Comparison of ENCODE assay signal across 21 cellular contexts in genomic region chr1:171195781-171196180, GRCh38. TPM values are rescaled to one million over a fixed set of nuclear protein-coding genes. Genes with fewer than 3 reads are reported as not detected.
DNase-seq lines count a peak whose midpoint lies in the region; ATAC-seq, FAIRE-seq and TF ChIP-seq lines count a peak whose summit lies in the region.
"Had no signal": no experiment of that assay in that cellular context is flagged by ENCODE, and none has a peak within 500 bp of the region (broad histone marks: within the 10 kb centered on the region; RNA-seq: fewer than 3 reads in every experiment).

No MANE protein-coding gene starts in this region.

- H3K9me3 ChIP-seq in HepG2 (ENCODE audit: low read length): no peaks in the 10 kb centered on the region
- H3K9me3 ChIP-seq: A549 had no signal

- DNase-seq in HepG2 (ENCODE audit: low spot score) (peak; percentile 8), mucosa of gallbladder (ENCODE audit: low spot score) (peak; percentile 47), GM13977 (ENCODE audit: low spot score) (no peak), Kasumi-1 (lab: John Stamatoyannopoulos, UW) (no peak)
- no peak for DNase-seq in stimulated activated effector memory CD8-positive, alpha-beta T cell treated with anti-CD3 and anti-CD28 coated beads, Interleukin-12 subunit alpha, Interleukin-12 subunit beta, amount 100 ng/mL, for 72 hours (ENCODE audit: low spot score in 2 of 2)
- no peak for DNase-seq in central memory CD4-positive, alpha-beta T cell
- DNase-seq: AML-193; CD4-positive, alpha-beta memory T cell; DMS153; DMS79; GDM1; GOT3; H7 had no signal

- no peak overlapping the region for H3K27ac ChIP-seq in HepG2 (ENCODE audit: extremely low read length, insufficient read depth, low read length)
- H3K27ac ChIP-seq: 22Rv1, A549, C4-2B had no signal

- no peak overlapping the region for H3K4me2 ChIP-seq in HepG2 (ENCODE audit: low read depth, low read length)
- H3K4me2 ChIP-seq: A549 had no signal

- POLR2A ChIA-PET in HepG2 (lab: Yijun Ruan, JAX): no interaction called here

- CTCF ChIA-PET in HepG2 (lab: Yijun Ruan, JAX; ENCODE audit: low intra/inter-chr PET ratio, low total read pairs): no interaction called here

- H3K4me3 ChIP-seq in HepG2 (replicated peaks in 1 of 3; ENCODE audit: insufficient read depth in 1 of 3, low read depth in 2 of 3, low read length in 3 of 3): no peak overlapping the region
- H3K4me3 ChIP-seq: A549 had no signal

- H2AFZ ChIP-seq in HepG2 (ENCODE audit: low read length): no peak overlapping the region

- BruUV-seq in HepG2 (replicated peaks; lab: Mats Ljungman, UMichigan): no TSS peak

- peaks cover 11% of the 10 kb centered on the region; the same call in 1 of the 2 replicates for H3K4me1 ChIP-seq in HepG2 (ENCODE audit: insufficient read depth, low read length)
- H3K4me1 ChIP-seq: A549 had no signal

- no peak for TF ChIP-seq EP300 in HepG2 (IDR thresholded peaks at IDR 0.05; ENCODE audit: low read depth in 2 of 2, low read length in 2 of 2)
- TF ChIP-seq EP300 in HepG2 (CRISPR knock-in tag; IDR thresholded peaks at IDR 0.05; ENCODE audit: borderline replicate concordance): no peak

- H3K36me3 Mint-ChIP-seq in stimulated activated effector memory CD8-positive, alpha-beta T cell treated with anti-CD3 and anti-CD28 coated beads, Interleukin-12 subunit alpha, Interleukin-12 subunit beta, amount 100 ng/mL, for 72 hours: no peaks in the 10 kb centered on the region
- H3K36me3 Mint-ChIP-seq: CD4-positive, alpha-beta memory T cell had no signal

- no peaks in the 10 kb centered on the region for H3K4me1 Mint-ChIP-seq in stimulated activated effector memory CD8-positive, alpha-beta T cell treated with anti-CD3 and anti-CD28 coated beads, Interleukin-12 subunit alpha, Interleukin-12 subunit beta, amount 100 ng/mL, for 72 hours
- H3K4me1 Mint-ChIP-seq: CD4-positive, alpha-beta memory T cell had no signal

- intact Hi-C loops in HepG2 (cut with micrococcal nuclease; ENCODE audit: unreplicated experiment): no loop called here

- H3K9ac ChIP-seq in HepG2 (ENCODE audit: insufficient read depth, low read depth, low read length): no peak overlapping the region

- in situ Hi-C loops in HepG2 (cut with HindIII; ENCODE audit: extremely low pct_ligation_motif_present, low pct_unique_long_range_greater_than_20kb) (no loop called here), GM13977 (cut with MboI; ENCODE audit: low pct_unique_long_range_greater_than_20kb, low sequenced_read_pairs, unreplicated experiment) (no loop called here)

- peak; percentile 25 for FAIRE-seq in TTC549 (lab: Jason Lieb, UNC)
- FAIRE-seq in islet of Langerhans (lab: Jason Lieb, UNC): peak; percentile 61
- FAIRE-seq in HepG2 (lab: Jason Lieb, UNC): no peak
- FAIRE-seq: A549, GM12892 had no signal

- H3K27me3 ChIP-seq in HepG2 (ENCODE audit: control insufficient read depth in 1 of 2, insufficient read depth in 2 of 2, low read length in 2 of 2): no peaks in the 10 kb centered on the region

- no peaks in the 10 kb centered on the region for H3K36me3 ChIP-seq in HepG2 (replicated peaks in 1 of 2; ENCODE audit: control insufficient read depth in 1 of 2, insufficient read depth in 2 of 2, low read length in 2 of 2)

- under 1% methylated on average over 3 of the region's 3 CpGs for WGBS in HepG2 (ENCODE audit: low lambda C conversion rate)

- no peak for ATAC-seq in HepG2
- no peak for ATAC-seq in stimulated activated effector memory CD8-positive, alpha-beta T cell treated with anti-CD3 and anti-CD28 coated beads, Interleukin-12 subunit alpha, Interleukin-12 subunit beta, amount 100 ng/mL, for 72 hours
- ATAC-seq: A549 had no signal

- no peak for TF ChIP-seq RAD21 in HepG2 (CRISPR knock-in tag; IDR thresholded peaks at IDR 0.05)

- H3K27ac Mint-ChIP-seq in stimulated activated effector memory CD8-positive, alpha-beta T cell treated with anti-CD3 and anti-CD28 coated beads, Interleukin-12 subunit alpha, Interleukin-12 subunit beta, amount 100 ng/mL, for 72 hours: no peak overlapping the region
- H3K27ac Mint-ChIP-seq: CD4-positive, alpha-beta memory T cell had no signal

- no peak for TF ChIP-seq POLR2A in HepG2 (IDR thresholded peaks at IDR 0.05; ENCODE audit: insufficient read depth in 1 of 2, low read depth in 2 of 2, low read length in 2 of 2)

- H3K79me2 ChIP-seq in HepG2 (ENCODE audit: insufficient read depth, low read length): no peaks in the 10 kb centered on the region

- no peaks in the 10 kb centered on the region for H3K9me3 Mint-ChIP-seq in stimulated activated effector memory CD8-positive, alpha-beta T cell treated with anti-CD3 and anti-CD28 coated beads, Interleukin-12 subunit alpha, Interleukin-12 subunit beta, amount 100 ng/mL, for 72 hours
- H3K9me3 Mint-ChIP-seq: CD4-positive, alpha-beta memory T cell had no signal

- H4K20me1 ChIP-seq in HepG2 (ENCODE audit: insufficient read depth, low read length): no peaks in the 10 kb centered on the region

- TF ChIP-seq CTCF in HepG2 (CRISPR knock-in tag; IDR thresholded peaks at IDR 0.05): no peak
- TF ChIP-seq CTCF in GM13977 (IDR thresholded peaks at IDR 0.05; ENCODE audit: extremely low read depth, insufficient read depth, missing control alignments): no peak

- H3K4me3 Mint-ChIP-seq in stimulated activated effector memory CD8-positive, alpha-beta T cell treated with anti-CD3 and anti-CD28 coated beads, Interleukin-12 subunit alpha, Interleukin-12 subunit beta, amount 100 ng/mL, for 72 hours: no peak overlapping the region
- H3K4me3 Mint-ChIP-seq: CD4-positive, alpha-beta memory T cell had no signal

TF ChIP-seq in HepG2, 621 proteins besides CTCF, POLR2A, EP300 and RAD21 (continues in another document):
- no peak for TF ChIP-seq TOE1 (CRISPR knock-in tag; IDR thresholded peaks at IDR 0.05)
- TF ChIP-seq TCF7 (IDR thresholded peaks at IDR 0.05; ENCODE audit: low read depth): peak; percentile 51; the same call in 1 of the 2 replicates
- TF ChIP-seq PHF5A (CRISPR knock-in tag; IDR thresholded peaks at IDR 0.05; ENCODE audit: low read depth, unreplicated experiment): no peak
- TF ChIP-seq GABPB1 (CRISPR knock-in tag; IDR thresholded peaks at IDR 0.05): no peak

RNA-seq across cellular contexts. Expression of gene FMO2, which starts 10.7 kb away (rescaled TPM):
- total RNA-seq in HepG2 (2016; rRNA removed; fragmentation: Illumina TruSeq; extraction: Trizol) (not detected in 2 replicates), mucosa of gallbladder (3.5 TPM)
- not detected in 2 replicates for total RNA-seq in HepG2 (2016; cell fraction: cytosol; rRNA removed; fragmentation: Illumina TruSeq; extraction: Trizol; ENCODE audit: low read depth)
- not detected in 2 replicates for total RNA-seq in HepG2 (2016; cell fraction: insoluble cytoplasmic fraction; rRNA removed; fragmentation: Illumina TruSeq; extraction: Trizol)
- total RNA-seq in HepG2 (2016; cell fraction: membrane; rRNA removed; fragmentation: Illumina TruSeq; extraction: Trizol): not detected in 2 replicates
- not detected in 2 replicates for total RNA-seq in HepG2 (2016; cell fraction: nucleus; rRNA removed; fragmentation: Illumina TruSeq; extraction: Trizol)
- polyA plus RNA-seq in HepG2 (2011; rRNA removed): not detected in 2 replicates
- polyA plus RNA-seq in HepG2 (2011; cell fraction: cytosol; rRNA removed): not detected in 2 replicates
- polyA plus RNA-seq in HepG2 (2011; cell fraction: nucleus; rRNA removed): not detected in 2 replicates
- not detected in 2 replicates for polyA plus RNA-seq in HepG2 (2012)
- polyA plus RNA-seq in HepG2 (2016; cell fraction: cytosol; fragmentation: Illumina TruSeq; extraction: Trizol; ENCODE audit: low read depth): not detected in 2 replicates
- polyA plus RNA-seq in HepG2 (2016; cell fraction: insoluble cytoplasmic fraction; fragmentation: Illumina TruSeq; extraction: Trizol; ENCODE audit: low read depth): not detected in 2 replicates
- polyA plus RNA-seq in HepG2 (2016; cell fraction: membrane; fragmentation: Illumina TruSeq; extraction: Trizol; ENCODE audit: low read depth): not detected in 2 replicates
- not detected in 2 replicates for polyA plus RNA-seq in HepG2 (2016; cell fraction: nucleus; fragmentation: Illumina TruSeq; extraction: Trizol; ENCODE audit: insufficient read depth, low read depth)
- polyA minus RNA-seq in HepG2 (2011; rRNA and poly(A)+ RNA removed; ENCODE audit: low replicate concordance): not detected in 2 replicates
- polyA minus RNA-seq in HepG2 (2011; cell fraction: cytosol; rRNA and poly(A)+ RNA removed): not detected in 2 replicates
- not detected in 2 replicates for polyA minus RNA-seq in HepG2 (2011; cell fraction: nucleus; rRNA and poly(A)+ RNA removed)
- total RNA-seq: CD4-positive, alpha-beta memory T cell; Daoy; HT-29 had no signal
- polyA plus RNA-seq: A549; CD4-positive, alpha-beta memory T cell had no signal

RNA-seq across cellular contexts. Expression of gene FMO1, which starts 52.5 kb away (rescaled TPM):
- total RNA-seq in HepG2 (2016; rRNA removed; fragmentation: Illumina TruSeq; extraction: Trizol) (not detected in 2 replicates), mucosa of gallbladder (not detected)
- not detected in 2 replicates for total RNA-seq in HepG2 (2016; cell fraction: cytosol; rRNA removed; fragmentation: Illumina TruSeq; extraction: Trizol; ENCODE audit: low read depth)
- not detected in 2 replicates for total RNA-seq in HepG2 (2016; cell fraction: insoluble cytoplasmic fraction; rRNA removed; fragmentation: Illumina TruSeq; extraction: Trizol)
- not detected in 2 replicates for total RNA-seq in HepG2 (2016; cell fraction: membrane; rRNA removed; fragmentation: Illumina TruSeq; extraction: Trizol)
- not detected in 2 replicates for total RNA-seq in HepG2 (2016; cell fraction: nucleus; rRNA removed; fragmentation: Illumina TruSeq; extraction: Trizol)
- not detected in 2 replicates for polyA plus RNA-seq in HepG2 (2011; rRNA removed)
- polyA plus RNA-seq in HepG2 (2011; cell fraction: cytosol; rRNA removed): not detected in 2 replicates
- polyA plus RNA-seq in HepG2 (2011; cell fraction: nucleus; rRNA removed): not detected in 2 replicates
- polyA plus RNA-seq in HepG2 (2012): not detected in 2 replicates
- polyA plus RNA-seq in HepG2 (2016; cell fraction: cytosol; fragmentation: Illumina TruSeq; extraction: Trizol; ENCODE audit: low read depth): not detected in 2 replicates
- not detected in 2 replicates for polyA plus RNA-seq in HepG2 (2016; cell fraction: insoluble cytoplasmic fraction; fragmentation: Illumina TruSeq; extraction: Trizol; ENCODE audit: low read depth)
- polyA plus RNA-seq in HepG2 (2016; cell fraction: membrane; fragmentation: Illumina TruSeq; extraction: Trizol; ENCODE audit: low read depth): not detected in 2 replicates
- polyA plus RNA-seq in HepG2 (2016; cell fraction: nucleus; fragmentation: Illumina TruSeq; extraction: Trizol; ENCODE audit: insufficient read depth, low read depth): not detected in 2 replicates
- not detected in 2 replicates for polyA minus RNA-seq in HepG2 (2011; rRNA and poly(A)+ RNA removed; ENCODE audit: low replicate concordance)
- not detected in 2 replicates for polyA minus RNA-seq in HepG2 (2011; cell fraction: cytosol; rRNA and poly(A)+ RNA removed)
- polyA minus RNA-seq in HepG2 (2011; cell fraction: nucleus; rRNA and poly(A)+ RNA removed): not detected in 2 replicates
- total RNA-seq: CD4-positive, alpha-beta memory T cell; Daoy; H7; HT-29 had no signal
- polyA plus RNA-seq: A549; CD4-positive, alpha-beta memory T cell had no signal

Comparison
In these comparisons a context has a peak if more than half of its experiments do, and no peak if none do; other contexts are left out.
1. DNase-seq: peak in HepG2 (single experiment) and mucosa of gallbladder (single experiment); none in GM13977 (single experiment), stimulated activated effector memory CD8-positive, alpha-beta T cell treated with anti-CD3 and anti-CD28 coated beads, Interleukin-12 subunit alpha, Interleukin-12 subunit beta, amount 100 ng/mL, for 72 hours (0 of 2), Kasumi-1 (0 of 2) and central memory CD4-positive, alpha-beta T cell (single experiment).